Comparison of ENCODE assay signal across 1 cellular context in the genomic region with DNA sequence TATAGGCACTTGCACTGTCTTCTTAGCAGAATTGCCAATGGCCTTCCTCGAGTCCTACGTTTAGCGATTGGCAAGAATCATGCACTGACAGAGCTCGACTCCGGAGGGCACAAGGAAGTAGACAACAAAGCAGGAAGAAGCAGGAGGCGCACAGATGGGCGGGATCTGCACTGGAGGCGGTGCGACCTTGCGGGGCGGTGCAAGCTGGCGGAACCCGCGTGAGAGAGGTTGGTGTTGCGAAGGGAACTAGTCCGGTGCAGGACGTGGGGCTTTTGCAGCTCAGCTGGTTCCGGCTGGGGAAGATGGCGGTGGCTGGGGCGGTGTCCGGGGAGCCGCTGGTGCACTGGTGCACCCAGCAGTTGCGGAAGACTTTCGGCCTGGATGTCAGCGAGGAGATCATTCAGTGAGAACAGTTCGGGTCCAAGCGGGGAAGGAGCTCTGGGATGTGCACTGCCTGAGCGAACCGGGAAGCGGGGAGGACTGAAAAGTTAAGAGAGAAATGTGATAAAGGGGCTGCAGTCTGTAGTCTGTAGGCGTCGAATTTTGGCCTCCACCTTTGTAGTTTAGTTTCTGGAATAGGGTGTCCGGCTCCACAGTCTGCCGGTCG.
TF ChIP-seq lines count a peak whose summit lies in the region.

Gene TRIP4 (plus strand): TSS at position 275 of the 607 bp plus-strand sequence. CDS start 28 bp downstream, at position 303.

TF ChIP-seq in WTC11, 78 proteins besides CTCF, POLR2A, EP300 and RAD21 (continued from another document):
- TF ChIP-seq USF2 (CRISPR knock-in tag; IDR thresholded peaks at IDR 0.05) = peak; percentile 76
- TF ChIP-seq ZSCAN18 (CRISPR knock-in tag; IDR thresholded peaks at IDR 0.05) = no peak
- peak; percentile 96 for TF ChIP-seq ETV6 (CRISPR knock-in tag; IDR thresholded peaks at IDR 0.05)
- TF ChIP-seq FOXJ3 (CRISPR knock-in tag; IDR thresholded peaks at IDR 0.05; ENCODE audit: borderline replicate concordance) = no peak
- peak; percentile 99 for TF ChIP-seq SP1 (CRISPR knock-in tag; conservative IDR thresholded peaks at IDR 0.05)
